In genomic region chr20:62437985-62438384, GRCh38 we compare ENCODE assay signal across 20 cellular contexts. TPM values are rescaled to one million over a fixed set of nuclear protein-coding genes. Genes with fewer than 3 reads are reported as not detected.
DNase-seq lines count a peak whose midpoint lies in the region; ATAC-seq, FAIRE-seq and TF ChIP-seq lines count a peak whose summit lies in the region.
"Had no signal": no experiment of that assay in that cellular context is flagged by ENCODE, and none has a peak within 500 bp of the region (broad histone marks: within the 10 kb centered on the region; RNA-seq: fewer than 3 reads in every experiment).

No MANE protein-coding gene starts in this region.

- no peak for FAIRE-seq in D721Med (lab: Jason Lieb, UNC)

- H3K9ac ChIP-seq in fibroblast of lung (ENCODE audit: insufficient read depth, low read length) = peak overlapping the region; percentile 23

- H3K27ac Mint-ChIP-seq in stimulated activated memory B cell treated with anti-CD40 and anti-IgM and Interleukin-4, amounts not matched to agents 10 μg/mL and 1 μg/mL and 100 μg/mL, for 72 hours = peak overlapping the region; percentile 45
- H3K27ac Mint-ChIP-seq: natural killer cell treated with Interleukin-12 subunit alpha and Interleukin-12 subunit beta and Interleukin-15 and Interleukin-18, amount 100 ng/mL, for 72 hours had no signal

- H3K9me3 Mint-ChIP-seq in stimulated activated memory B cell treated with anti-CD40 and anti-IgM and Interleukin-4, amounts not matched to agents 10 μg/mL and 1 μg/mL and 100 μg/mL, for 72 hours = no peaks in the 10 kb centered on the region
- H3K9me3 Mint-ChIP-seq: central memory CD8-positive, alpha-beta T cell; natural killer cell treated with Interleukin-12 subunit alpha and Interleukin-12 subunit beta and Interleukin-15 and Interleukin-18, amount 100 ng/mL, for 72 hours had no signal

- no peak for TF ChIP-seq CTCF in fibroblast of lung (conservative IDR thresholded peaks at IDR 0.05 in 1 of 2, IDR thresholded peaks at IDR 0.05 in 1 of 2; ENCODE audit: low read depth in 1 of 2, low read length in 2 of 2)
- TF ChIP-seq CTCF in lower lobe of right lung (IDR thresholded peaks at IDR 0.05) = no peak
- no peak for TF ChIP-seq CTCF in D721Med (IDR thresholded peaks at IDR 0.05; ENCODE audit: insufficient read depth, missing control alignments)

- H3K27me3 Mint-ChIP-seq in stimulated activated memory B cell treated with anti-CD40 and anti-IgM and Interleukin-4, amounts not matched to agents 10 μg/mL and 1 μg/mL and 100 μg/mL, for 72 hours = peaks cover 80% of the 10 kb centered on the region

- H3K4me3 Mint-ChIP-seq in stimulated activated memory B cell treated with anti-CD40 and anti-IgM and Interleukin-4, amounts not matched to agents 10 μg/mL and 1 μg/mL and 100 μg/mL, for 72 hours = no peak overlapping the region
- H3K4me3 Mint-ChIP-seq: central memory CD8-positive, alpha-beta T cell; natural killer cell treated with Interleukin-12 subunit alpha and Interleukin-12 subunit beta and Interleukin-15 and Interleukin-18, amount 100 ng/mL, for 72 hours had no signal

- no peaks in the 10 kb centered on the region for H3K9me3 ChIP-seq in MG63
- H3K9me3 ChIP-seq in fibroblast of lung (ENCODE audit: control insufficient read depth, insufficient read depth, low read depth, low read length) = no peaks in the 10 kb centered on the region
- no peaks in the 10 kb centered on the region for H3K9me3 ChIP-seq in lower lobe of right lung

- no peaks in the 10 kb centered on the region for H3K36me3 Mint-ChIP-seq in stimulated activated memory B cell treated with anti-CD40 and anti-IgM and Interleukin-4, amounts not matched to agents 10 μg/mL and 1 μg/mL and 100 μg/mL, for 72 hours
- H3K36me3 Mint-ChIP-seq: natural killer cell treated with Interleukin-12 subunit alpha and Interleukin-12 subunit beta and Interleukin-15 and Interleukin-18, amount 100 ng/mL, for 72 hours had no signal

- peak; percentile 27 for DNase-seq in MG63
- DNase-seq in NCI-H2196 (lab: John Stamatoyannopoulos, UW; ENCODE audit: unreplicated experiment) = peak; percentile 67
- DNase-seq in fibroblast of lung (ENCODE audit: low read depth in 2 of 2) = no peak
- DNase-seq in NCI-H1436 (lab: John Stamatoyannopoulos, UW) = no peak
- DNase-seq in lower lobe of right lung = no peak
- no peak for DNase-seq in D721Med (ENCODE audit: insufficient read length, low spot score)
- DNase-seq: amniotic stem cell, foreskin fibroblast had no signal

- H3K27ac ChIP-seq in fibroblast of lung (ENCODE audit: insufficient read depth, low read length) (no peak overlapping the region), lower lobe of right lung (no peak overlapping the region)
- H3K27ac ChIP-seq: VCaP had no signal

- intact Hi-C loops in lower lobe of right lung (cut with DNase I) = no loop called here

- H3K4me1 ChIP-seq in fibroblast of lung (ENCODE audit: control insufficient read depth, extremely low read depth, insufficient read depth, low read length) = no peaks in the 10 kb centered on the region
- H3K4me1 ChIP-seq in lower lobe of right lung = peaks cover 6% of the 10 kb centered on the region

- H2AFZ ChIP-seq in fibroblast of lung (ENCODE audit: low read length) = no peak overlapping the region

- no peaks in the 10 kb centered on the region for H3K36me3 ChIP-seq in MG63
- H3K36me3 ChIP-seq in fibroblast of lung (ENCODE audit: control insufficient read depth, insufficient read depth, low read length) = no peaks in the 10 kb centered on the region
- no peaks in the 10 kb centered on the region for H3K36me3 ChIP-seq in lower lobe of right lung

- H3K27me3 ChIP-seq in MG63 = no peaks in the 10 kb centered on the region
- H3K27me3 ChIP-seq in fibroblast of lung (ENCODE audit: control insufficient read depth, insufficient read depth, low read length) = peaks cover 29% of the 10 kb centered on the region
- peaks cover 12% of the 10 kb centered on the region for H3K27me3 ChIP-seq in lower lobe of right lung (ENCODE audit: low read depth)

- H3K4me1 Mint-ChIP-seq in stimulated activated memory B cell treated with anti-CD40 and anti-IgM and Interleukin-4, amounts not matched to agents 10 μg/mL and 1 μg/mL and 100 μg/mL, for 72 hours = peaks cover 12% of the 10 kb centered on the region
- H3K4me1 Mint-ChIP-seq: central memory CD8-positive, alpha-beta T cell had no signal

- H3K4me3 ChIP-seq in MG63 (no peak overlapping the region), fibroblast of lung (replicated peaks in 1 of 4; ENCODE audit: control extremely low read depth in 1 of 4, insufficient read depth in 1 of 4, low read depth in 3 of 4, low read length in 4 of 4) (no peak overlapping the region), lower lobe of right lung (no peak overlapping the region)
- H3K4me3 ChIP-seq: lung had no signal

- ATAC-seq in stimulated activated memory B cell treated with anti-CD40 and anti-IgM and Interleukin-4, amounts not matched to agents 10 μg/mL and 1 μg/mL and 100 μg/mL, for 72 hours = peak; percentile 3
- ATAC-seq in lower lobe of right lung = no peak

- no peak overlapping the region for H3K4me2 ChIP-seq in fibroblast of lung (ENCODE audit: extremely low read depth, insufficient read depth, low read length)

- no peaks in the 10 kb centered on the region for H3K79me2 ChIP-seq in fibroblast of lung (ENCODE audit: control insufficient read depth, insufficient read depth, low read length)

- no peaks in the 10 kb centered on the region for H4K20me1 ChIP-seq in fibroblast of lung (ENCODE audit: control insufficient read depth, extremely low read depth, insufficient read depth, low read length)

RNA-seq across cellular contexts. Expression of gene RBBP8NL, which starts 10.6 kb away (rescaled TPM):
- not detected in 2 replicates for total RNA-seq in MG63 (2014; rRNA removed; shearing (Covaris generic); ENCODE audit: low replicate concordance)
- not detected in 2 replicates for total RNA-seq in fibroblast of lung
- not detected in 2 replicates for polyA plus RNA-seq in fibroblast of lung
- not detected in 2 replicates for polyA plus RNA-seq in fibroblast of lung (2012)
- polyA minus RNA-seq in fibroblast of lung (ENCODE audit: low replicate concordance) = not detected in 2 replicates
- 2.0 TPM for total RNA-seq in lower lobe of right lung
- total RNA-seq: activated CD8-positive, alpha-beta memory T cell treated with anti-CD3 and anti-CD28 coated beads for 36 hours; LHCN-M2; natural killer cell treated with Interleukin-12 subunit alpha and Interleukin-12 subunit beta and Interleukin-15 and Interleukin-18, amount 100 ng/mL, for 72 hours; NCI-H460; OCI-LY7; renal cortical epithelial cell; temporal lobe had no signal
- polyA plus RNA-seq: BJ had no signal

RNA-seq across cellular contexts. Expression of gene CABLES2, which starts 30.9 kb away (rescaled TPM):
- 1.3 and 6.0 TPM in 2 replicates for total RNA-seq in MG63 (2014; rRNA removed; shearing (Covaris generic); ENCODE audit: low replicate concordance)
- total RNA-seq in fibroblast of lung (0.51 and 0.66 TPM in 2 replicates), lower lobe of right lung (4.5 TPM)
- 2.9 and 4.4 TPM in 2 replicates for polyA plus RNA-seq in fibroblast of lung
- polyA plus RNA-seq in fibroblast of lung (2012) = 3.4 and 5.3 TPM in 2 replicates
- 7.4 and 8.2 TPM in 2 replicates for polyA minus RNA-seq in fibroblast of lung (ENCODE audit: low replicate concordance)

RNA-seq across cellular contexts. Expression of gene GATA5, which starts 37.8 kb away (rescaled TPM):
- total RNA-seq in MG63 (2014; rRNA removed; shearing (Covaris generic); ENCODE audit: low replicate concordance) = 1.6 TPM in 1 of 2 replicates, not detected in the other
- total RNA-seq in fibroblast of lung = 0.26 and 0.83 TPM in 2 replicates
- polyA plus RNA-seq in fibroblast of lung = 0.02 and 0.08 TPM in 2 replicates
- 0.05 and 0.10 TPM in 2 replicates for polyA plus RNA-seq in fibroblast of lung (2012)
- 0.12 TPM in 1 of 2 replicates, not detected in the other for polyA minus RNA-seq in fibroblast of lung (ENCODE audit: low replicate concordance)
- 1.8 TPM for total RNA-seq in lower lobe of right lung
- total RNA-seq: activated CD8-positive, alpha-beta memory T cell treated with anti-CD3 and anti-CD28 coated beads for 36 hours; LHCN-M2; natural killer cell treated with Interleukin-12 subunit alpha and Interleukin-12 subunit beta and Interleukin-15 and Interleukin-18, amount 100 ng/mL, for 72 hours; OCI-LY7; renal cortical epithelial cell; temporal lobe had no signal
- polyA plus RNA-seq: BJ had no signal

RNA-seq across cellular contexts. Expression of gene RPS21, which starts 51.1 kb away (rescaled TPM):
- 2,164 and 3,269 TPM in 2 replicates for total RNA-seq in MG63 (2014; rRNA removed; shearing (Covaris generic); ENCODE audit: low replicate concordance)
- total RNA-seq in fibroblast of lung (718 and 867 TPM in 2 replicates), lower lobe of right lung (1,104 TPM)
- 2,081 and 2,825 TPM in 2 replicates for polyA plus RNA-seq in fibroblast of lung
- polyA plus RNA-seq in fibroblast of lung (2012) = 3,514 and 3,924 TPM in 2 replicates
- polyA minus RNA-seq in fibroblast of lung (ENCODE audit: low replicate concordance) = 272 and 495 TPM in 2 replicates

Comparison
In these comparisons a context has a peak if more than half of its experiments do, and no peak if none do; other contexts are left out.
1. DNase-seq: peak in MG63 (single experiment) and NCI-H2196 (single experiment); none in fibroblast of lung (0 of 2), NCI-H1436 (single experiment), lower lobe of right lung (single experiment) and D721Med (single experiment).